Comparison of ENCODE assay signal across 6 cellular contexts in the genomic region with DNA sequence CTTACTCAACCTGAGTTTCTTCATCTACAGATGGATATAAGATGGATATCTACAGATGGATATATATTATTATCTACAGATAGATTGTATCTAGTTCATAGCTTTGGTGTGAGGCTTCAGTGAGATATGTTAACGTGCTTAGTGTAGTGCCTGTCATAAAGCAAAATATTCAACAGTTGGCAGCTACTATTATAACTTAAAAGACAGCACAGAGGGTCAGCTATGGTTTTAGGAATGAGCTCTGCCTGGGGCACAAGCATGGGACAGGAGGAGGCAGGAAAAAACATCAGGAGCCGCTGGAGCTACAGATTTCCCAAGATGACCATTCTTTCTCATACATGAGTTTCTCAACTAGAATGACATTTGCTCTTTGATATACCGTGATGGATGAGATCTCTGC. TPM values are rescaled to one million over a fixed set of nuclear protein-coding genes. Genes with fewer than 3 reads are reported as not detected.
DNase-seq lines count a peak whose midpoint lies in the region; ATAC-seq and TF ChIP-seq lines count a peak whose summit lies in the region.

No MANE protein-coding gene starts in this region.

- ATAC-seq in right lobe of liver (no peak), GM19328 (IDR thresholded peaks at IDR 0.05; ENCODE audit: unreplicated experiment) (no peak)

- H2AFZ ChIP-seq in OCI-LY1 (ENCODE audit: low read length) = peak overlapping the region; percentile 21; the same call in 1 of the 2 replicates

- H3K27ac ChIP-seq in A673 (ENCODE audit: low read depth, low read length, poor library complexity, severe bottlenecking) (no peak overlapping the region), OCI-LY1 (ENCODE audit: low read depth, low read length, poor library complexity, severe bottlenecking) (peak overlapping the region; percentile 10), right lobe of liver (peak overlapping the region in 2 of 3 donors; percentile 35 to 69)

- no peaks in the 10 kb centered on the region for H3F3A ChIP-seq in OCI-LY1 (ENCODE audit: insufficient read depth, low read length)

- 54% methylated on average over 3 of the region's 3 CpGs for WGBS in right lobe of liver (ENCODE audit: insufficient coverage, low coverage, low lambda C conversion rate, missing lambda C conversion rate)

- peak overlapping the region; percentile 67 for H3K4me2 ChIP-seq in OCI-LY1 (ENCODE audit: low read length)

- TF ChIP-seq POLR2A in right lobe of liver (IDR thresholded peaks at IDR 0.05) = no peak

- no TSS peak for BruUV-seq in A673 (replicated peaks; lab: Mats Ljungman, UMichigan)

- TF ChIP-seq CTCF in A673 (conservative IDR thresholded peaks at IDR 0.05; ENCODE audit: low read depth, low read length) (no peak), OCI-LY1 (IDR thresholded peaks at IDR 0.05; ENCODE audit: low read length) (no peak), right lobe of liver (IDR thresholded peaks at IDR 0.05) (no peak)

- no peaks in the 10 kb centered on the region for H4K20me1 ChIP-seq in OCI-LY1 (ENCODE audit: insufficient read depth, low read length)

- H3K4me1 ChIP-seq in A673 (ENCODE audit: insufficient read depth, low read length, poor library complexity, severe bottlenecking) = peaks cover 5% of the 10 kb centered on the region
- peaks cover 29% of the 10 kb centered on the region for H3K4me1 ChIP-seq in OCI-LY1 (ENCODE audit: insufficient read depth, low read length, severe bottlenecking)
- H3K4me1 ChIP-seq in right lobe of liver = peaks cover 0 to 18% (median 6%) of the 10 kb centered on the region in 4 donors

- H3K27me3 ChIP-seq in A673 (replicated peaks; ENCODE audit: insufficient read depth, low read depth, low read length, poor library complexity) = peaks cover 1% of the 10 kb centered on the region
- H3K27me3 ChIP-seq in OCI-LY1 (ENCODE audit: insufficient read depth, low read length) = no peaks in the 10 kb centered on the region
- H3K27me3 ChIP-seq in right lobe of liver = no peaks in the 10 kb centered on the region

- POLR2A ChIA-PET in A673 (lab: Charles Lee; ENCODE audit: low non-redundant PET) = no interaction called here

- H3K4me3 ChIP-seq in A673 (ENCODE audit: low read depth, low read length, poor library complexity, severe bottlenecking) (peak overlapping the region; percentile 93), OCI-LY1 (ENCODE audit: low read depth, low read length, poor library complexity, severe bottlenecking) (no peak overlapping the region), right lobe of liver (peak overlapping the region in 1 of 3 donors; percentile 96)

- H3K9me3 ChIP-seq in A673 (ENCODE audit: low read depth, low read length, poor library complexity, severe bottlenecking) = no peaks in the 10 kb centered on the region
- no peaks in the 10 kb centered on the region for H3K9me3 ChIP-seq in OCI-LY1 (ENCODE audit: low read length)
- no peaks in the 10 kb centered on the region for H3K9me3 ChIP-seq in right lobe of liver

- no peak for DNase-seq in A673 (ENCODE audit: low spot score)
- no peak for DNase-seq in right lobe of liver
- no peak for DNase-seq in amniotic stem cell (lab: John Stamatoyannopoulos, UW)
- DNase-seq in GF-D8 (lab: John Stamatoyannopoulos, UW) = no peak

- no peaks in the 10 kb centered on the region for H3K9me2 ChIP-seq in OCI-LY1 (ENCODE audit: low read depth, low read length)

- intact Hi-C loops in A673 (cut with micrococcal nuclease; ENCODE audit: unreplicated experiment) (no loop called here), right lobe of liver (cut with DNase I) (no loop called here)

- no peaks in the 10 kb centered on the region for H3K79me2 ChIP-seq in OCI-LY1 (ENCODE audit: insufficient read depth, low read length)

- CTCF ChIA-PET in A673 (lab: Charles Lee) = interaction anchor here (1.5 kb wide), 1 partner anchor 24 kb away, joined by 3 read pairs; no protein-coding TSS in a partner anchor

- peak overlapping the region; percentile 53; the same call in 1 of the 2 replicates for H3K9ac ChIP-seq in OCI-LY1 (ENCODE audit: low read length)

- H3K36me3 ChIP-seq in A673 (ENCODE audit: insufficient read depth, low read length, poor library complexity, severe bottlenecking) (no peaks in the 10 kb centered on the region), OCI-LY1 (ENCODE audit: insufficient read depth, low read length) (peaks cover 17% of the 10 kb centered on the region; the same call in 1 of the 2 replicates), right lobe of liver (peaks cover 0 to 8% (median 0%) of the 10 kb centered on the region in 4 donors)

RNA-seq across cellular contexts. Expression of a gene that starts 1.3 kb away (rescaled TPM):
- 27.8 and 28.3 TPM in 2 replicates for total RNA-seq in A673 (2021)
- 10 to 100 TPM; 29.6 to 42.7 (median 36.4) TPM for total RNA-seq in right lobe of liver

RNA-seq across cellular contexts. Expression of a gene that starts 10.2 kb away (rescaled TPM):
- total RNA-seq in A673 (2021) (79.1 and 81.4 TPM in 2 replicates), right lobe of liver (10 to 100 TPM; 49.3 to 88.3 (median 61.1) TPM)

RNA-seq across cellular contexts. Expression of a gene that starts 38.8 kb away (rescaled TPM):
- 65.1 and 68.4 TPM in 2 replicates for total RNA-seq in A673 (2021)
- total RNA-seq in right lobe of liver = 10 to 100 TPM; 21.4 to 38.1 (median 31.0) TPM

RNA-seq across cellular contexts. Expression of a gene that starts 41.3 kb away (rescaled TPM):
- total RNA-seq in A673 (2021) (17.8 and 22.9 TPM in 2 replicates), right lobe of liver (10 to 100 TPM; 10.7 to 13.0 (median 12.3) TPM)

RNA-seq across cellular contexts. Expression of a gene that starts 57.9 kb away (rescaled TPM):
- 2.5 and 3.0 TPM in 2 replicates for total RNA-seq in A673 (2021)
- total RNA-seq in right lobe of liver = 1 to 10 TPM in 1 of 6 experiments, under 1 TPM in 4, not detected in 1; 0.18 to 5.5 (median 0.49) TPM
